Comparison of ENCODE assay signal across 17 cellular contexts in genomic region chr5:176384991-176385390, GRCh38. TPM values are rescaled to one million over a fixed set of nuclear protein-coding genes. Genes with fewer than 3 reads are reported as not detected.
DNase-seq lines count a peak whose midpoint lies in the region; ATAC-seq and TF ChIP-seq lines count a peak whose summit lies in the region.
"Had no signal": no experiment of that assay in that cellular context is flagged by ENCODE, and none has a peak within 500 bp of the region (broad histone marks: within the 10 kb centered on the region; RNA-seq: fewer than 3 reads in every experiment).

No MANE protein-coding gene starts in this region.

- ATAC-seq in T-helper 17 cell: no peak

- no peak for DNase-seq in activated naive CD8-positive, alpha-beta T cell treated with anti-CD3 and anti-CD28 coated beads for 36 hours
- DNase-seq in T-helper 17 cell: no peak
- DNase-seq in spleen: peak; percentile 45
- DNase-seq in adrenal gland: no peak
- DNase-seq in COLO829 (ENCODE audit: low spot score): no peak
- DNase-seq: Calu3; CD4-positive, alpha-beta memory T cell; DMS153; H7; Kasumi-1; NCI-H1694; NCI-H2081; NCI-H2171; NCI-H524 treated with DMSO at 0.1 percent for 48 hours; SHP77 had no signal

- H3K27ac Mint-ChIP-seq in activated naive CD8-positive, alpha-beta T cell: no peak overlapping the region
- H3K27ac Mint-ChIP-seq in activated naive CD8-positive, alpha-beta T cell treated with anti-CD3 and anti-CD28 coated beads for 36 hours: no peak overlapping the region
- H3K27ac Mint-ChIP-seq in T-helper 17 cell: peak overlapping the region; percentile 41
- H3K27ac Mint-ChIP-seq in dendritic cell treated with granulocyte-macrophage colony-stimulating factor and Interleukin-4, amounts not matched to agents 40 ng/mL and 50 ng/mL, for 4 days: peak overlapping the region; percentile 13

- WGBS in spleen, 5 donors: 84 to 93% (median 92%) methylated on average over 12 of the region's 12 CpGs
- WGBS in adrenal gland, 4 donors: 89 to 93% (median 92%) methylated on average over 12 of the region's 12 CpGs

- TF ChIP-seq POLR2A in spleen (IDR thresholded peaks at IDR 0.05) (no peak), adrenal gland (IDR thresholded peaks at IDR 0.05) (no peak)

- no peaks in the 10 kb centered on the region for H3K9me3 Mint-ChIP-seq in activated naive CD8-positive, alpha-beta T cell (ENCODE audit: low read depth)
- H3K9me3 Mint-ChIP-seq in activated naive CD8-positive, alpha-beta T cell treated with anti-CD3 and anti-CD28 coated beads for 36 hours: no peaks in the 10 kb centered on the region
- no peaks in the 10 kb centered on the region for H3K9me3 Mint-ChIP-seq in dendritic cell treated with granulocyte-macrophage colony-stimulating factor and Interleukin-4, amounts not matched to agents 40 ng/mL and 50 ng/mL, for 4 days

- peaks cover 12% of the 10 kb centered on the region for H3K36me3 Mint-ChIP-seq in activated naive CD8-positive, alpha-beta T cell
- peaks cover 55% of the 10 kb centered on the region for H3K36me3 Mint-ChIP-seq in activated naive CD8-positive, alpha-beta T cell treated with anti-CD3 and anti-CD28 coated beads for 36 hours
- H3K36me3 Mint-ChIP-seq in T-helper 17 cell (ENCODE audit: low read depth): no peaks in the 10 kb centered on the region
- H3K36me3 Mint-ChIP-seq in dendritic cell treated with granulocyte-macrophage colony-stimulating factor and Interleukin-4, amounts not matched to agents 40 ng/mL and 50 ng/mL, for 4 days (ENCODE audit: low read depth): peaks cover 76% of the 10 kb centered on the region

- H3K9me3 ChIP-seq in T-helper 17 cell (ENCODE audit: control insufficient read depth, low read length, poor library complexity, severe bottlenecking) (no peaks in the 10 kb centered on the region), spleen (no peaks in the 10 kb centered on the region), adrenal gland (replicated peaks in 1 of 3) (no peaks in the 10 kb centered on the region)

- intact Hi-C loops in dendritic cell treated with granulocyte-macrophage colony-stimulating factor and Interleukin-4, amounts not matched to agents 40 ng/mL and 50 ng/mL, for 4 days (cut with micrococcal nuclease): loop anchor here (10.0 kb wide), 1 partner anchor 150 kb away; the partner anchor contains the start of gene RNF44
- intact Hi-C loops in spleen (cut with DNase I; ENCODE audit: low total_unique reads) (no loop called here), adrenal gland (cut with DNase I) (no loop called here)

- H3K27me3 ChIP-seq in spleen (replicated peaks in 1 of 7): no peaks in the 10 kb centered on the region
- no peaks in the 10 kb centered on the region for H3K27me3 ChIP-seq in adrenal gland

- peaks cover 0 to 65% (median 49%) of the 10 kb centered on the region in 6 donors for H3K36me3 ChIP-seq in spleen
- H3K36me3 ChIP-seq in adrenal gland (replicated peaks in 1 of 2): peaks cover 0 to 26% of the 10 kb centered on the region in 2 donors

- peaks cover 27% of the 10 kb centered on the region for H3K4me1 Mint-ChIP-seq in activated naive CD8-positive, alpha-beta T cell (ENCODE audit: low read depth)
- H3K4me1 Mint-ChIP-seq in activated naive CD8-positive, alpha-beta T cell treated with anti-CD3 and anti-CD28 coated beads for 36 hours: peaks cover 26% of the 10 kb centered on the region
- peaks cover 35% of the 10 kb centered on the region for H3K4me1 Mint-ChIP-seq in T-helper 17 cell
- H3K4me1 Mint-ChIP-seq in dendritic cell treated with granulocyte-macrophage colony-stimulating factor and Interleukin-4, amounts not matched to agents 40 ng/mL and 50 ng/mL, for 4 days (ENCODE audit: low read depth): peaks cover 42% of the 10 kb centered on the region

- H3K4me1 ChIP-seq in spleen (peaks cover 12 to 36% (median 28%) of the 10 kb centered on the region in 6 donors), adrenal gland (replicated peaks in 1 of 2) (peaks cover 12 to 21% of the 10 kb centered on the region in 2 donors)

- TF ChIP-seq CTCF in spleen (IDR thresholded peaks at IDR 0.05 in 8 of 11, conservative IDR thresholded peaks at IDR 0.05 in 3 of 11) (no peak), adrenal gland (IDR thresholded peaks at IDR 0.05) (no peak)

- peak overlapping the region; percentile 100 for H3K4me3 Mint-ChIP-seq in activated naive CD8-positive, alpha-beta T cell
- H3K4me3 Mint-ChIP-seq in activated naive CD8-positive, alpha-beta T cell treated with anti-CD3 and anti-CD28 coated beads for 36 hours: no peak overlapping the region
- H3K4me3 Mint-ChIP-seq in T-helper 17 cell: no peak overlapping the region
- no peak overlapping the region for H3K4me3 Mint-ChIP-seq in dendritic cell treated with granulocyte-macrophage colony-stimulating factor and Interleukin-4, amounts not matched to agents 40 ng/mL and 50 ng/mL, for 4 days

- no peaks in the 10 kb centered on the region for H3K27me3 Mint-ChIP-seq in activated naive CD8-positive, alpha-beta T cell
- H3K27me3 Mint-ChIP-seq in activated naive CD8-positive, alpha-beta T cell treated with anti-CD3 and anti-CD28 coated beads for 36 hours: no peaks in the 10 kb centered on the region
- no peaks in the 10 kb centered on the region for H3K27me3 Mint-ChIP-seq in T-helper 17 cell
- no peaks in the 10 kb centered on the region for H3K27me3 Mint-ChIP-seq in dendritic cell treated with granulocyte-macrophage colony-stimulating factor and Interleukin-4, amounts not matched to agents 40 ng/mL and 50 ng/mL, for 4 days
- H3K27me3 Mint-ChIP-seq: CD4-positive, alpha-beta memory T cell had no signal

- H3K4me3 ChIP-seq in spleen (no peak overlapping the region), adrenal gland (no peak overlapping the region)

- H3K27ac ChIP-seq in spleen (no peak overlapping the region), adrenal gland (no peak overlapping the region)

RNA-seq across cellular contexts. Expression of gene NOP16, which starts 3.4 kb away (rescaled TPM):
- total RNA-seq in activated naive CD8-positive, alpha-beta T cell treated with anti-CD3 and anti-CD28 coated beads for 36 hours: 100 to 1,000 TPM; 154 to 158 TPM
- total RNA-seq in T-helper 17 cell: 10 to 100 TPM; 17.9 to 19.2 TPM
- 10 to 100 TPM in 5 of 7 donors, 1 to 10 TPM in 2; 5.9 to 23.3 (median 12.4) TPM for total RNA-seq in spleen
- 10 to 100 TPM; 37.4 to 47.1 (median 41.5) TPM for polyA plus RNA-seq in spleen
- 10 to 100 TPM in 4 of 8 donors, 1 to 10 TPM in 4; 6.2 to 53.3 (median 13.8) TPM for total RNA-seq in adrenal gland
- polyA plus RNA-seq in adrenal gland: 10 to 100 TPM; 49.5 to 62.1 (median 57.0) TPM

RNA-seq across cellular contexts. Expression of gene HIGD2A, which starts 3.6 kb away (rescaled TPM):
- total RNA-seq in activated naive CD8-positive, alpha-beta T cell treated with anti-CD3 and anti-CD28 coated beads for 36 hours: 10 to 100 TPM; 94.0 to 94.5 TPM
- total RNA-seq in T-helper 17 cell (100 to 1,000 TPM; 119 to 135 TPM), spleen (100 to 1,000 TPM in 4 of 7 donors, 10 to 100 TPM in 3; 89.3 to 191 (median 102) TPM), adrenal gland (100 to 1,000 TPM; 138 to 262 (median 197) TPM)
- polyA plus RNA-seq in spleen (100 to 1,000 TPM; 196 to 276 (median 220) TPM), adrenal gland (100 to 1,000 TPM; 112 to 492 (median 244) TPM)

RNA-seq across cellular contexts. Expression of gene ARL10, which starts 19.7 kb away (rescaled TPM):
- 10 to 100 TPM in 1 of 2 experiments, 1 to 10 TPM in 1; 8.0 to 12.1 TPM for total RNA-seq in activated naive CD8-positive, alpha-beta T cell treated with anti-CD3 and anti-CD28 coated beads for 36 hours
- total RNA-seq in T-helper 17 cell (1 to 10 TPM; 7.3 to 7.6 TPM), spleen (10 to 100 TPM in 3 of 7 donors, 1 to 10 TPM in 4; 4.7 to 17.8 (median 9.0) TPM), adrenal gland (1 to 10 TPM; 1.6 to 8.8 (median 2.8) TPM)
- polyA plus RNA-seq in spleen (1 to 10 TPM; 1.6 to 4.0 (median 2.6) TPM), adrenal gland (1 to 10 TPM; 1.9 to 6.1 (median 3.5) TPM)

RNA-seq across cellular contexts. Expression of gene KIAA1191, which starts 23.4 kb away (rescaled TPM):
- total RNA-seq in activated naive CD8-positive, alpha-beta T cell treated with anti-CD3 and anti-CD28 coated beads for 36 hours: 10 to 100 TPM; 38.2 to 41.7 TPM
- total RNA-seq in T-helper 17 cell (10 to 100 TPM; 73.9 to 76.7 TPM), spleen (10 to 100 TPM; 60.2 to 99.0 (median 75.1) TPM), adrenal gland (100 to 1,000 TPM in 6 of 8 donors, 10 to 100 TPM in 2; 90.9 to 127 (median 108) TPM)
- polyA plus RNA-seq in spleen (10 to 100 TPM; 24.4 to 34.4 (median 26.3) TPM), adrenal gland (10 to 100 TPM; 52.9 to 86.4 (median 61.8) TPM)

RNA-seq across cellular contexts. Expression of gene CLTB, which starts 31.3 kb away (rescaled TPM):
- total RNA-seq in activated naive CD8-positive, alpha-beta T cell treated with anti-CD3 and anti-CD28 coated beads for 36 hours: 10 to 100 TPM; 53.4 to 57.7 TPM
- total RNA-seq in T-helper 17 cell: 10 to 100 TPM; 65.3 to 69.4 TPM
- 10 to 100 TPM; 51.9 to 70.2 (median 62.9) TPM for total RNA-seq in spleen
- polyA plus RNA-seq in spleen: 10 to 100 TPM; 64.1 to 98.4 (median 69.2) TPM
- total RNA-seq in adrenal gland: 100 to 1,000 TPM; 129 to 198 (median 158) TPM
- 100 to 1,000 TPM; 118 to 299 (median 262) TPM for polyA plus RNA-seq in adrenal gland

Comparison
In these comparisons a context has a peak if more than half of its experiments do, and no peak if none do; other contexts are left out.
1. H3K27ac Mint-ChIP-seq: peak in T-helper 17 cell (single experiment) and dendritic cell treated with granulocyte-macrophage colony-stimulating factor and Interleukin-4, amounts not matched to agents 40 ng/mL and 50 ng/mL, for 4 days (single experiment); none in activated naive CD8-positive, alpha-beta T cell (single experiment) and activated naive CD8-positive, alpha-beta T cell treated with anti-CD3 and anti-CD28 coated beads for 36 hours (single experiment).